ENCODE assay signal across 30 cellular contexts in the genomic region with DNA sequence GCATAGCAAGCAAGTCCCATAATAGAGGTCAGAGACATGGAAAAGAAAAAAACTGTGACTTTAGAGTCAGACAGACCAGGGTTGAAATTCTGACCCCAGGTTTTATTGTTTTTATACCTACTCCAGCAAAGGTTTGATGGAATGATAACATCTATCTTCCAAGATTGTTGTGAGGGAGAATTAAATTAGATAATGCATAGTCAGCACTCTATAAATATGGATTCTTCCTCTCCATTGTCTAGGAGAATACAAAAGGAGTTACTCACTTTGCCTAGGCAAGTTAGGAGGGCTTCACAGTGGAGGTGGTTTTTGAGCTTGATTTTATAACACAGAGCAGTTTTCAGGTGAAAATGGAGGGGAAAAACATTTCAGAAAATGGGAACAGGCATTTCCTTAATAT. TPM values are rescaled to one million over a fixed set of nuclear protein-coding genes. Genes with fewer than 3 reads are reported as not detected.
"Had no signal": no experiment of that assay in that cellular context is flagged by ENCODE, and none has a peak within 500 bp of the region (broad histone marks: within the 10 kb centered on the region; RNA-seq: fewer than 3 reads in every experiment).

No MANE protein-coding gene starts in this region.

- H3K36me3 Mint-ChIP-seq: activated CD4-positive, alpha-beta memory T cell treated with anti-CD3 and anti-CD28 coated beads for 36 hours; activated naive CD4-positive, alpha-beta T cell treated with anti-CD3 and anti-CD28 coated beads, Interleukin-2, amount 50 U/mL, for 72 hours had no signal

- H3K4me3 Mint-ChIP-seq: activated CD4-positive, alpha-beta memory T cell treated with anti-CD3 and anti-CD28 coated beads for 36 hours; activated CD4-positive, alpha-beta T cell treated with anti-CD3 and anti-CD28 coated beads, Interleukin-2, amount 10 ng/mL, durations not matched to agents 7 days and 5 days; activated naive CD8-positive, alpha-beta T cell treated with anti-CD3 and anti-CD28 coated beads, Interleukin-2, amount 50 U/mL, for 24 hours; activated T-cell treated with anti-CD3 and anti-CD28 coated beads, Interleukin-2, amount 50 U/mL, for 4 hours had no signal

- H3K27ac ChIP-seq: ascending aorta, brain microvascular endothelial cell, SJCRH30, VCaP had no signal

- H3K9me3 ChIP-seq: ascending aorta, SJCRH30, SK-N-SH had no signal

- H3K36me3 ChIP-seq: ascending aorta, brain microvascular endothelial cell, SJCRH30 had no signal

- H3K4me2 ChIP-seq: SK-N-SH had no signal

- H3K27ac Mint-ChIP-seq: activated CD4-positive, alpha-beta memory T cell treated with anti-CD3 and anti-CD28 coated beads for 36 hours; activated CD4-positive, alpha-beta T cell treated with anti-CD3 and anti-CD28 coated beads, Interleukin-2, amount 10 ng/mL, durations not matched to agents 7 days and 5 days; activated naive CD4-positive, alpha-beta T cell treated with anti-CD3 and anti-CD28 coated beads, Interleukin-2, amount 50 U/mL, for 72 hours; activated naive CD8-positive, alpha-beta T cell treated with anti-CD3 and anti-CD28 coated beads, Interleukin-2, amount 50 U/mL, for 24 hours had no signal

- ATAC-seq: activated naive CD4-positive, alpha-beta T cell treated with anti-CD3 and anti-CD28 coated beads, Interleukin-2, amount 50 U/mL, for 72 hours; activated naive CD8-positive, alpha-beta T cell treated with anti-CD3 and anti-CD28 coated beads, Interleukin-2, amount 50 U/mL, for 24 hours; activated T-cell treated with anti-CD3 and anti-CD28 coated beads, Interleukin-2, amount 50 U/mL, for 4 hours had no signal

- H3K4me3 ChIP-seq: ascending aorta, SJCRH30 had no signal

- DNase-seq: activated CD4-positive, alpha-beta memory T cell treated with anti-CD3 and anti-CD28 coated beads for 36 hours; activated CD4-positive, alpha-beta T cell treated with anti-CD3 and anti-CD28 coated beads, Interleukin-2, amount 10 ng/mL, durations not matched to agents 7 days and 5 days; activated CD4-positive, CD25-positive, alpha-beta regulatory T cell; activated CD8-positive, alpha-beta memory T cell treated with anti-CD3 and anti-CD28 coated beads for 24 hours; activated effector memory CD4-positive, alpha-beta T cell treated with anti-CD3 and anti-CD28 coated beads, Interleukin-2, amount 50 U/mL, for 16 hours; activated naive CD4-positive, alpha-beta T cell treated with Interleukin-2 at 50 U/mL for 16 hours; activated naive CD8-positive, alpha-beta T cell treated with anti-CD3 and anti-CD28 coated beads, Interleukin-2, amount 50 U/mL, for 24 hours; activated T-cell treated with anti-CD3 and anti-CD28 coated beads, Interleukin-2, amount 50 U/mL, for 4 hours; amniotic stem cell; brain microvascular endothelial cell; cerebellar nuclear complex; MM.1S; NCI-H1105; NCI-H1436; NCI-H1694 treated with DMSO at 0.1 percent for 48 hours; NCI-H2029 treated with DMSO at 0.1 percent for 48 hours; NCI-H345; NCI-H510A; NCI-H526 treated with DMSO at 0.1 percent for 48 hours; NCI-H82; Right ventricle myocardium superior; RPMI8226; SJCRH30; SK-N-SH; T-helper 1 cell had no signal

- H3K9me3 Mint-ChIP-seq: activated CD4-positive, alpha-beta memory T cell treated with anti-CD3 and anti-CD28 coated beads for 36 hours; activated CD4-positive, alpha-beta T cell treated with anti-CD3 and anti-CD28 coated beads, Interleukin-2, amount 10 ng/mL, durations not matched to agents 7 days and 5 days; activated naive CD4-positive, alpha-beta T cell treated with anti-CD3 and anti-CD28 coated beads, Interleukin-2, amount 50 U/mL, for 72 hours; activated naive CD8-positive, alpha-beta T cell treated with anti-CD3 and anti-CD28 coated beads, Interleukin-2, amount 50 U/mL, for 24 hours; activated T-cell treated with anti-CD3 and anti-CD28 coated beads, Interleukin-2, amount 50 U/mL, for 4 hours had no signal

- H3K4me1 Mint-ChIP-seq: activated CD4-positive, alpha-beta T cell treated with anti-CD3 and anti-CD28 coated beads, Interleukin-2, amount 10 ng/mL, durations not matched to agents 7 days and 5 days; activated naive CD8-positive, alpha-beta T cell treated with anti-CD3 and anti-CD28 coated beads, Interleukin-2, amount 50 U/mL, for 24 hours had no signal

- H3K9me2 ChIP-seq: SK-N-SH had no signal

- H3K27me3 Mint-ChIP-seq: activated CD4-positive, alpha-beta T cell treated with anti-CD3 and anti-CD28 coated beads, Interleukin-2, amount 10 ng/mL, durations not matched to agents 7 days and 5 days had no signal

- H3K9ac ChIP-seq: SK-N-SH had no signal

- H3K27me3 ChIP-seq: ascending aorta, brain microvascular endothelial cell, SJCRH30 had no signal

RNA-seq across cellular contexts. Expression of gene KIRREL1, which starts 46.9 kb away (rescaled TPM):
- total RNA-seq: activated CD4-positive, alpha-beta memory T cell treated with anti-CD3 and anti-CD28 coated beads for 36 hours; activated CD4-positive, alpha-beta T cell treated with anti-CD3 and anti-CD28 coated beads, Interleukin-2, amount 10 ng/mL, durations not matched to agents 7 days and 5 days; OCI-LY7; T-helper 2 cell treated with Interferon-gamma antibody and Interleukin-4, amounts not matched to agents 100 ng/mL and 5 ng/mL, for 36 hours had no signal
